In genomic region chr18:59969486-59970028, GRCh38 we compare ENCODE assay signal across 7 cellular contexts.
DNase-seq lines count a peak whose midpoint lies in the region; ATAC-seq and TF ChIP-seq lines count a peak whose summit lies in the region.
"Not testable (repeated sequence)": the region's sequence is repeated elsewhere in the genome, so short reads cannot be mapped to it uniquely, and the experiment has no call there.

No MANE protein-coding gene starts in this region.

- H3K4me3 ChIP-seq in GM23248, result 0 out of 2 replicates have a peak overlapping the region, but pooled peaks have one; percentile 7
- H3K4me3 ChIP-seq in adipocyte (ENCODE audit: low read length), result peak overlapping the region; percentile 40
- H3K4me3 ChIP-seq in coronary artery, result peak overlapping the region; percentile 40
- H3K4me3 ChIP-seq in foreskin fibroblast (ENCODE audit: low read depth in 1 of 2, low read length in 2 of 2), result peak overlapping the region; percentile 18
- not testable (repeated sequence) for H3K4me3 ChIP-seq in lower lobe of right lung
- H3K4me3 ChIP-seq in sigmoid colon, result peak overlapping the region in 3 of 4 donors; percentile 17 to 27 (median 17)
- peak overlapping the region; percentile 32 to 49 for H3K4me3 ChIP-seq in testis

- H3K27me3 ChIP-seq in GM23248 (replicated peaks; ENCODE audit: insufficient read depth) (peaks cover 16% of the 10 kb centered on the region), adipocyte (replicated peaks; ENCODE audit: control insufficient read depth, insufficient read depth, low read length) (peaks cover 18% of the 10 kb centered on the region), lower lobe of right lung (ENCODE audit: low read depth) (peaks cover 18% of the 10 kb centered on the region), sigmoid colon (peaks cover 0 to 23% (median 5%) of the 10 kb centered on the region in 3 donors)
- not testable (repeated sequence) for H3K27me3 ChIP-seq in testis

- peak; percentile 13 to 42 for ATAC-seq in lower lobe of right lung

- not testable (repeated sequence) for H4K20me1 ChIP-seq in GM23248 (ENCODE audit: insufficient read depth)

- H3K36me3 ChIP-seq in GM23248 (ENCODE audit: low read depth); adipocyte (ENCODE audit: control insufficient read depth, insufficient read depth, low read length, severe bottlenecking); lower lobe of right lung; sigmoid colon; testis (ENCODE audit: low read depth, missing control alignments): not testable (repeated sequence)

- H3K9me3 ChIP-seq in GM23248 (ENCODE audit: low read depth); adipocyte (ENCODE audit: control insufficient read depth, low read length); lower lobe of right lung; sigmoid colon; testis: not testable (repeated sequence)

- not testable (repeated sequence) for TF ChIP-seq CTCF in coronary artery (IDR thresholded peaks at IDR 0.05); foreskin fibroblast (IDR thresholded peaks at IDR 0.05; ENCODE audit: low read depth, low read length); lower lobe of right lung (IDR thresholded peaks at IDR 0.05); sigmoid colon (IDR thresholded peaks at IDR 0.05); testis (IDR thresholded peaks at IDR 0.05)

- 40 to 61% methylated on average over 33 to 36 of the region's 56 CpGs for WGBS in GM23248 (ENCODE audit: low coverage in 1 of 2, low lambda C conversion rate in 2 of 2, missing lambda C conversion rate in 2 of 2), 2 experiments
- WGBS in sigmoid colon, 2 donors, result 52 to 57% methylated on average over 56 of the region's 56 CpGs
- 9 to 27% methylated on average over 15 to 53 of the region's 56 CpGs for WGBS in testis, 2 donors

- peak overlapping the region; percentile 8; the same call in 1 of the 2 replicates for H2AFZ ChIP-seq in GM23248

- in situ Hi-C loops in GM23248 (cut with MboI), result not testable (repeated sequence)

- TF ChIP-seq POLR2A in sigmoid colon (IDR thresholded peaks at IDR 0.05); testis (IDR thresholded peaks at IDR 0.05): not testable (repeated sequence)

- H3K4me1 ChIP-seq in GM23248 (ENCODE audit: insufficient read depth); adipocyte (ENCODE audit: control insufficient read depth, insufficient read depth, low read length); lower lobe of right lung; testis: not testable (repeated sequence)
- H3K4me1 ChIP-seq in sigmoid colon, result peaks cover 0 to 10% (median 2%) of the 10 kb centered on the region in 4 donors

- not testable (repeated sequence) for H3K27ac ChIP-seq in GM23248, coronary artery, lower lobe of right lung, sigmoid colon, testis

- not testable (repeated sequence) for H3K79me2 ChIP-seq in GM23248 (ENCODE audit: insufficient read depth)

- H3K9me2 ChIP-seq in GM23248 (ENCODE audit: insufficient read depth), result not testable (repeated sequence)

- TF ChIP-seq EP300 in sigmoid colon (IDR thresholded peaks at IDR 0.05), result not testable (repeated sequence)

- H3K9ac ChIP-seq in GM23248; adipocyte (ENCODE audit: low read length): not testable (repeated sequence)

- not testable (repeated sequence) for DNase-seq in GM23248; adipocyte (ENCODE audit: low read depth); coronary artery (ENCODE audit: low spot score); lower lobe of right lung; sigmoid colon
- peak in 1 of 2 donors; percentile 5 for DNase-seq in foreskin fibroblast
- DNase-seq in testis, result peak; percentile 15

- H3F3A ChIP-seq in GM23248 (ENCODE audit: insufficient read depth), result not testable (repeated sequence)

- intact Hi-C loops in lower lobe of right lung (cut with DNase I); sigmoid colon (cut with DNase I); testis (cut with DNase I; ENCODE audit: low total_unique reads): not testable (repeated sequence)

- H3K4me2 ChIP-seq in GM23248 (ENCODE audit: unreplicated experiment), result not testable (repeated sequence)
